In genomic region chr10:93703066-93703465, GRCh38 we compare ENCODE assay signal across 8 cellular contexts. TPM values are rescaled to one million over a fixed set of nuclear protein-coding genes. Genes with fewer than 3 reads are reported as not detected.
DNase-seq lines count a peak whose midpoint lies in the region; ATAC-seq, FAIRE-seq and TF ChIP-seq lines count a peak whose summit lies in the region.

No MANE protein-coding gene starts in this region.

- no peaks in the 10 kb centered on the region for H3K9me3 Mint-ChIP-seq in astrocyte (ENCODE audit: unreplicated experiment)

- no peaks in the 10 kb centered on the region for H4K20me1 ChIP-seq in astrocyte (ENCODE audit: insufficient read depth, low read length)

- H3K27me3 ChIP-seq in HL-60 (ENCODE audit: insufficient read depth, poor library complexity, severe bottlenecking) (no peaks in the 10 kb centered on the region), astrocyte (ENCODE audit: insufficient read depth, low read length) (no peaks in the 10 kb centered on the region), layer of hippocampus (ENCODE audit: control insufficient read depth, insufficient read depth, low read length) (no peaks in the 10 kb centered on the region), aorta (ENCODE audit: control insufficient read depth in 1 of 2, insufficient read depth in 2 of 2, low read length in 1 of 2) (no peaks in the 10 kb centered on the region)

- no peak for TF ChIP-seq CTCF in HL-60 (IDR thresholded peaks at IDR 0.05; ENCODE audit: insufficient read depth, low read length)
- no peak for TF ChIP-seq CTCF in astrocyte (IDR thresholded peaks at IDR 0.05; ENCODE audit: insufficient read depth, low read depth, low read length)

- H3K4me1 Mint-ChIP-seq in astrocyte (ENCODE audit: low read depth, unreplicated experiment) = peaks cover 2% of the 10 kb centered on the region

- no peak overlapping the region for H3K27ac Mint-ChIP-seq in astrocyte (ENCODE audit: unreplicated experiment)

- H3K4me2 ChIP-seq in astrocyte (ENCODE audit: low read length) = peak overlapping the region; percentile 86

- no peak for FAIRE-seq in astrocyte (lab: Jason Lieb, UNC)

- H3K79me2 ChIP-seq in astrocyte (ENCODE audit: insufficient read depth, low read length) = peaks cover 19% of the 10 kb centered on the region

- no peak overlapping the region for H3K4me3 Mint-ChIP-seq in astrocyte (ENCODE audit: unreplicated experiment)

- peaks cover 10% of the 10 kb centered on the region for H3K4me1 ChIP-seq in astrocyte (ENCODE audit: insufficient read depth, low read length)
- H3K4me1 ChIP-seq in aorta (ENCODE audit: control insufficient read depth in 1 of 2, insufficient read depth in 2 of 2, low read length in 2 of 2) = peaks cover 0 to 2% of the 10 kb centered on the region in 2 donors

- H3K9me3 ChIP-seq in astrocyte (ENCODE audit: insufficient read depth, low read depth, low read length) (no peaks in the 10 kb centered on the region), aorta (ENCODE audit: control insufficient read depth, low read length) (no peaks in the 10 kb centered on the region)

- H3K27ac ChIP-seq in HL-60 (replicated peaks) = peak overlapping the region; percentile 84
- peak overlapping the region; percentile 78 for H3K27ac ChIP-seq in astrocyte (ENCODE audit: low read depth, low read length)
- peak overlapping the region; percentile 89 for H3K27ac ChIP-seq in layer of hippocampus (ENCODE audit: low read depth, low read length)
- peak overlapping the region; percentile 37 to 82 for H3K27ac ChIP-seq in aorta (ENCODE audit: low read depth in 1 of 2, low read length in 2 of 2)

- WGBS in aorta, 2 donors = 1% methylated on average over 12 of the region's 12 CpGs

- peak overlapping the region; percentile 93 for H2AFZ ChIP-seq in astrocyte (ENCODE audit: low read depth, low read length)

- DNase-seq in NCI-H1417 (lab: John Stamatoyannopoulos, UW) (peak; percentile 35 to 80 (median 64)), NCI-H1417 treated with DMSO at 0.1 percent for 48 hours (lab: John Stamatoyannopoulos, UW) (no peak), HL-60 (ENCODE audit: low read depth in 1 of 2, low spot score in 1 of 2) (no peak), astrocyte (ENCODE audit: low read depth) (peak; percentile 2), aorta (no peak)

- H3K27me3 Mint-ChIP-seq in astrocyte (ENCODE audit: low read depth, unreplicated experiment) = no peaks in the 10 kb centered on the region

- H3K36me3 ChIP-seq in astrocyte (ENCODE audit: insufficient read depth, low read length) = peaks cover 6% of the 10 kb centered on the region
- H3K36me3 ChIP-seq in aorta (ENCODE audit: control insufficient read depth in 1 of 2, insufficient read depth in 2 of 2, low read length in 1 of 2) = no peaks in the 10 kb centered on the region

- H3K36me3 Mint-ChIP-seq in astrocyte (ENCODE audit: low read depth, unreplicated experiment) = no peaks in the 10 kb centered on the region

- intact Hi-C loops in aorta (cut with DNase I) = loop anchor here (2.0 to 5.0 kb wide), 3 partner anchors 49 to 114 kb away; partner anchors contain the start of gene LGI1 (in 1 of the 2)

- ATAC-seq in aorta (ENCODE audit: low FRiP score) (no peak), HG02763 (IDR thresholded peaks at IDR 0.05; ENCODE audit: unreplicated experiment) (no peak), HG03521 (IDR thresholded peaks at IDR 0.05; ENCODE audit: unreplicated experiment) (no peak)

- peak overlapping the region; percentile 67 for H3K4me3 ChIP-seq in HL-60 (replicated peaks; ENCODE audit: insufficient read depth, low read length)
- H3K4me3 ChIP-seq in astrocyte (ENCODE audit: insufficient read depth, low read depth, low read length) = peak overlapping the region; percentile 92
- peak overlapping the region; percentile 50 to 94 for H3K4me3 ChIP-seq in aorta (ENCODE audit: low read length in 2 of 2)

- H3K9ac ChIP-seq in astrocyte (ENCODE audit: low read length) = peak overlapping the region; percentile 97

RNA-seq across cellular contexts. Expression of gene FRA10AC1, which starts 0.7 kb away (rescaled TPM):
- total RNA-seq in astrocyte (10.6 and 13.2 TPM in 2 replicates), aorta (10 to 100 TPM; 24.8 to 32.5 TPM)
- polyA plus RNA-seq in aorta = 10 to 100 TPM; 15.0 to 16.0 TPM

RNA-seq across cellular contexts. Expression of gene LGI1, which starts 54.7 kb away (rescaled TPM):
- 0.41 and 2.0 TPM in 2 replicates for total RNA-seq in astrocyte
- 1 to 10 TPM; 1.8 to 5.1 TPM for total RNA-seq in aorta
- polyA plus RNA-seq in aorta = 1 to 10 TPM in 1 of 2 donors, under 1 TPM in 1; 0.97 to 1.4 TPM

Comparison
In these comparisons a context has a peak if more than half of its experiments do, and no peak if none do; other contexts are left out.
1. DNase-seq: peak in NCI-H1417 (3 of 3) and astrocyte (single experiment); none in NCI-H1417 treated with DMSO at 0.1 percent for 48 hours (single experiment), HL-60 (0 of 2) and aorta (0 of 2).
2. Peak in every context shown above with its lines, with median percentiles within 50 percentile points of each other: H3K27ac ChIP-seq and H3K4me3 ChIP-seq.